Comparison of ENCODE assay signal across 8 cellular contexts in genomic region chr12:122834229-122834920, GRCh38. TPM values are rescaled to one million over a fixed set of nuclear protein-coding genes. Genes with fewer than 3 reads are reported as not detected.
DNase-seq lines count a peak whose midpoint lies in the region; ATAC-seq and TF ChIP-seq lines count a peak whose summit lies in the region.

No MANE protein-coding gene starts in this region.

- no peaks in the 10 kb centered on the region for H3K9me3 ChIP-seq in ectodermal cell (ENCODE audit: control insufficient read depth, low read length)

- in situ Hi-C loops in Caki2 (cut with HindIII; ENCODE audit: low pct_unique_long_range_greater_than_20kb, low sequenced_read_pairs) = no loop called here

- no peaks in the 10 kb centered on the region for H3K36me3 ChIP-seq in ectodermal cell (ENCODE audit: control insufficient read depth, insufficient read depth, low read length)

- peaks cover 8% of the 10 kb centered on the region for H3K27me3 Mint-ChIP-seq in stimulated activated naive CD8-positive, alpha-beta T cell treated with anti-CD3 and anti-CD28 coated beads, Interleukin-15, Interleukin-2, amounts not matched to agents 100 ng/mL and 50 ng/mL, for 24 hours

- ATAC-seq in SK-N-SH treated with all-trans-retinoic acid at 6 μM for 48 hours (peak; percentile 88), GM18520 (IDR thresholded peaks at IDR 0.05; ENCODE audit: unreplicated experiment) (no peak), HG03196 (IDR thresholded peaks at IDR 0.05; ENCODE audit: unreplicated experiment) (no peak)

- peak overlapping the region; percentile 85 for H3K27ac Mint-ChIP-seq in stimulated activated naive CD8-positive, alpha-beta T cell treated with anti-CD3 and anti-CD28 coated beads, Interleukin-15, Interleukin-2, amounts not matched to agents 100 ng/mL and 50 ng/mL, for 24 hours

- H3K4me1 Mint-ChIP-seq in stimulated activated naive CD8-positive, alpha-beta T cell treated with anti-CD3 and anti-CD28 coated beads, Interleukin-15, Interleukin-2, amounts not matched to agents 100 ng/mL and 50 ng/mL, for 24 hours (ENCODE audit: low read depth) = peaks cover 41% of the 10 kb centered on the region

- H3K4me3 Mint-ChIP-seq in stimulated activated naive CD8-positive, alpha-beta T cell treated with anti-CD3 and anti-CD28 coated beads, Interleukin-15, Interleukin-2, amounts not matched to agents 100 ng/mL and 50 ng/mL, for 24 hours = peak overlapping the region; percentile 89

- H3K9me3 Mint-ChIP-seq in stimulated activated naive CD8-positive, alpha-beta T cell treated with anti-CD3 and anti-CD28 coated beads, Interleukin-15, Interleukin-2, amounts not matched to agents 100 ng/mL and 50 ng/mL, for 24 hours = no peaks in the 10 kb centered on the region

- no peaks in the 10 kb centered on the region for H3K4me1 ChIP-seq in ectodermal cell (ENCODE audit: control insufficient read depth, insufficient read depth, low read length)

- peaks cover 4% of the 10 kb centered on the region for H3K36me3 Mint-ChIP-seq in stimulated activated naive CD8-positive, alpha-beta T cell treated with anti-CD3 and anti-CD28 coated beads, Interleukin-15, Interleukin-2, amounts not matched to agents 100 ng/mL and 50 ng/mL, for 24 hours (ENCODE audit: low read depth)

- H3K27me3 ChIP-seq in ectodermal cell (ENCODE audit: control insufficient read depth, insufficient read depth, low read length, poor library complexity, severe bottlenecking) = peaks cover 35% of the 10 kb centered on the region

- DNase-seq in Caki2 (ENCODE audit: low read depth) = peak; percentile 89
- DNase-seq in LHCN-M2 (ENCODE audit: low read depth) = peak; percentile 72
- peak; percentile 95 for DNase-seq in left kidney (ENCODE audit: low read depth, low spot score)

- peak overlapping the region; percentile 46 for H3K4me3 ChIP-seq in ectodermal cell (ENCODE audit: insufficient read depth, low read depth, low read length)

- WGBS in ectodermal cell, 2 experiments = 0 to 1% methylated on average over 18 of the region's 18 CpGs

- H3K27ac ChIP-seq in ectodermal cell (ENCODE audit: insufficient read depth, low read depth, low read length, poor library complexity, severe bottlenecking) = peak overlapping the region; percentile 85

TF ChIP-seq in SK-N-SH treated with all-trans-retinoic acid at 6 μM for 48 hours, 23 proteins besides CTCF, POLR2A, EP300 and RAD21:
- TF ChIP-seq ZFP30 (CRISPR knock-in tag; IDR thresholded peaks at IDR 0.05) (no peak), TCF4 (CRISPR knock-in tag; IDR thresholded peaks at IDR 0.05; ENCODE audit: borderline replicate concordance) (peak; percentile 49; the same call in 1 of the 2 replicates), CSRNP3 (CRISPR knock-in tag; IDR thresholded peaks at IDR 0.05) (no peak)

RNA-seq across cellular contexts. Expression of gene HIP1R, which starts 0.9 kb away (rescaled TPM):
- 56.1 and 67.4 TPM in 2 replicates for total RNA-seq in Caki2 (2014; rRNA removed; shearing (Covaris generic); ENCODE audit: low replicate concordance)
- 14.1 and 15.6 TPM in 2 replicates for total RNA-seq in LHCN-M2 (2014; rRNA removed)
- 8.2 TPM for polyA plus RNA-seq in LHCN-M2 (2012)
- polyA plus RNA-seq in ectodermal cell (2013, experiment 1 of 4) = 29.1 TPM
- polyA plus RNA-seq in ectodermal cell (2013, experiment 2 of 4) = 25.8 TPM
- polyA plus RNA-seq in ectodermal cell (2013, experiment 3 of 4) = 16.5 TPM
- 20.7 TPM for polyA plus RNA-seq in ectodermal cell (2013, experiment 4 of 4)
